In the genomic region with DNA sequence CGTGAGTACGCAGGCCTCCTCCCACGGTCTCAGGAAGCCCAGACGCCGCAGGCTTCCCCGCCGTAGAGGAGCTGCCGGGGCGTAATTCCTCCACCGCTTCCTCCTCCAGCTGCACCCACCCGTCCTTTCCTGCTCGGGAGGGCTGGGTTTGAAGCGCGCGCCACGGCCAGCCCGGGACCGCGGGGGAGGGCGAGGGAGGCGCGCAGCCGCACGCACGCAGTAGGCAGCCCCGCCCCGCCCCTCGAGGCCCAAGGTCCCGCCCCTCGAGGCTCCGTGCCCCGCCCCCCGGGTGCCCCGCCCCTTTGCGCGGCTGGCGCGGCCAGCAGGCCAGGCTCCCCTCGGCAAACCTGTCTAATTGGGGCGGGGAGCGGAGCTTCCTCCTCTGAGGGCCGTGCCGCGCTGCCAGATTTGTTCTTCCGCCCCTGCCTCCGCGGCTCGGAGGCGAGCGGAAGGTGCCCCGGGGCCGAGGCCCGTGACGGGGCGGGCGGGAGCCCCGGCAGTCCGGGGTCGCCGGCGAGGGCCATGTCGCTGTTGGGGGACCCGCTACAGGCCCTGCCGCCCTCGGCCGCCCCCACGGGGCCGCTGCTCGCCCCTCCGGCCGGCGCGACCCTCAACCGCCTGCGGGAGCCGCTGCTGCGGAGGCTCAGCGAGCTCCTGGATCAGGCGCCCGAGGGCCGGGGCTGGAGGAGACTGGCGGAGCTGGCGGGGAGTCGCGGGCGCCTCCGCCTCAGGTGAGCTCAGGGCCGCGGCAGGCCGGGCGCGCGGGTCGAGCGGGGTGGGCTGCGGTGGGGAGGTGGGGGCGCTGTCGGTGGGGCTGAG, we compare ENCODE assay signal across 8 cellular contexts. TPM values are rescaled to one million over a fixed set of nuclear protein-coding genes. Genes with fewer than 3 reads are reported as not detected.
A peak's percentile ranks its signal among the peaks of the same experiment; 100 is the strongest.
DNase-seq lines count a peak whose midpoint lies in the region; FAIRE-seq and TF ChIP-seq lines count a peak whose summit lies in the region.

A gene with protein sequence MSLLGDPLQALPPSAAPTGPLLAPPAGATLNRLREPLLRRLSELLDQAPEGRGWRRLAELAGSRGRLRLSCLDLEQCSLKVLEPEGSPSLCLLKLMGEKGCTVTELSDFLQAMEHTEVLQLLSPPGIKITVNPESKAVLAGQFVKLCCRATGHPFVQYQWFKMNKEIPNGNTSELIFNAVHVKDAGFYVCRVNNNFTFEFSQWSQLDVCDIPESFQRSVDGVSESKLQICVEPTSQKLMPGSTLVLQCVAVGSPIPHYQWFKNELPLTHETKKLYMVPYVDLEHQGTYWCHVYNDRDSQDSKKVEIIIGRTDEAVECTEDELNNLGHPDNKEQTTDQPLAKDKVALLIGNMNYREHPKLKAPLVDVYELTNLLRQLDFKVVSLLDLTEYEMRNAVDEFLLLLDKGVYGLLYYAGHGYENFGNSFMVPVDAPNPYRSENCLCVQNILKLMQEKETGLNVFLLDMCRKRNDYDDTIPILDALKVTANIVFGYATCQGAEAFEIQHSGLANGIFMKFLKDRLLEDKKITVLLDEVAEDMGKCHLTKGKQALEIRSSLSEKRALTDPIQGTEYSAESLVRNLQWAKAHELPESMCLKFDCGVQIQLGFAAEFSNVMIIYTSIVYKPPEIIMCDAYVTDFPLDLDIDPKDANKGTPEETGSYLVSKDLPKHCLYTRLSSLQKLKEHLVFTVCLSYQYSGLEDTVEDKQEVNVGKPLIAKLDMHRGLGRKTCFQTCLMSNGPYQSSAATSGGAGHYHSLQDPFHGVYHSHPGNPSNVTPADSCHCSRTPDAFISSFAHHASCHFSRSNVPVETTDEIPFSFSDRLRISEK (plus strand): TSS at position 344 of the 819 bp plus-strand sequence. CDS start 179 bp downstream, at position 523.

- in situ Hi-C loops in SK-MEL-5 (cut with HindIII; ENCODE audit: low pct_unique_long_range_greater_than_20kb, low sequenced_read_pairs) = no loop called here

- no peak for FAIRE-seq in frontal cortex (lab: Jason Lieb, UNC)

- CTCF ChIA-PET in HEK293T (lab: Yijun Ruan, JAX) = interaction anchor here (1.1 kb wide), 2 partner anchors 12 to 93 kb away, joined by 4 to 5 read pairs; no protein-coding TSS in a partner anchor

- peak; percentile 99 for DNase-seq in GM03348 (ENCODE audit: low spot score)
- DNase-seq in HEK293T (ENCODE audit: extremely low spot score) = peak; percentile 88
- peak; percentile 98 for DNase-seq in NAMALWA (ENCODE audit: low spot score)
- DNase-seq in SK-MEL-5 (ENCODE audit: low read depth, low spot score) = peak; percentile 84
- peak; percentile 95 for DNase-seq in activated naive CD4-positive, alpha-beta T cell treated with Interleukin-2 at 50 U/mL for 16 hours
- peak; percentile 92 to 94 for DNase-seq in frontal cortex (ENCODE audit: low spot score in 2 of 2)
- peak in 55 of 56 donors; percentile 32 to 93 (median 81) for DNase-seq in nucleus accumbens (lab: John Stamatoyannopoulos, UW)
- peak; percentile 72 for DNase-seq in superior temporal gyrus (ENCODE audit: extremely low spot score)

- POLR2A ChIA-PET in HEK293T (lab: Yijun Ruan, JAX) = interaction anchor here (0.6 to 3.5 kb wide), 20 partner anchors 11 to 145 kb away, joined by 3 to 16 read pairs (median 3); a partner anchor contains a TSS

TF ChIP-seq in HEK293T, 16 proteins besides CTCF, POLR2A, EP300 and RAD21:
- TF ChIP-seq LEF1 (IDR thresholded peaks at IDR 0.05; ENCODE audit: borderline replicate concordance) (peak; percentile 63; the same call in 1 of the 2 replicates), L3MBTL2 (conservative IDR thresholded peaks at IDR 0.05) (0 out of 2 replicates have a peak, but pooled peaks have one; percentile 2)
- TF ChIP-seq, protein P1, sequence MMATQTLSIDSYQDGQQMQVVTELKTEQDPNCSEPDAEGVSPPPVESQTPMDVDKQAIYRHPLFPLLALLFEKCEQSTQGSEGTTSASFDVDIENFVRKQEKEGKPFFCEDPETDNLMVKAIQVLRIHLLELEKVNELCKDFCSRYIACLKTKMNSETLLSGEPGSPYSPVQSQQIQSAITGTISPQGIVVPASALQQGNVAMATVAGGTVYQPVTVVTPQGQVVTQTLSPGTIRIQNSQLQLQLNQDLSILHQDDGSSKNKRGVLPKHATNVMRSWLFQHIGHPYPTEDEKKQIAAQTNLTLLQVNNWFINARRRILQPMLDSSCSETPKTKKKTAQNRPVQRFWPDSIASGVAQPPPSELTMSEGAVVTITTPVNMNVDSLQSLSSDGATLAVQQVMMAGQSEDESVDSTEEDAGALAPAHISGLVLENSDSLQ (IDR thresholded peaks at IDR 0.05) = no peak

RNA-seq across cellular contexts. Expression of the gene that starts here (rescaled TPM):
- 15.2 and 16.7 TPM in 2 replicates for total RNA-seq in SK-MEL-5 (2014; rRNA removed; shearing (Covaris generic))
- polyA plus RNA-seq in SK-MEL-5 (2015; cell fraction: cytosol; rRNA removed) = 5.6 and 8.5 TPM in 2 replicates
- 20.6 and 24.5 TPM in 2 replicates for polyA plus RNA-seq in SK-MEL-5 (2015; cell fraction: nucleus; rRNA removed)
- 26.9 TPM for total RNA-seq in frontal cortex

Comparison
In these comparisons a context has a peak if more than half of its experiments do, and no peak if none do; other contexts are left out.
1. Peak in every context shown above with its lines: DNase-seq.